In genomic region chr2:28566441-28567075, GRCh38 we compare ENCODE assay signal across 1 cellular context.
TF ChIP-seq lines count a peak whose summit lies in the region.

No MANE protein-coding gene starts in this region.

TF ChIP-seq in HepG2, 621 proteins besides CTCF, POLR2A, EP300 and RAD21 (continued from another document and continues in another):
- TF ChIP-seq CSRNP1 (CRISPR knock-in tag; IDR thresholded peaks at IDR 0.05) (no peak), MAFF (IDR thresholded peaks at IDR 0.05; ENCODE audit: low read depth, low read length) (no peak), CREBL2 (CRISPR knock-in tag; IDR thresholded peaks at IDR 0.05; ENCODE audit: borderline replicate concordance) (no peak), ZFP37 (CRISPR knock-in tag; IDR thresholded peaks at IDR 0.05; ENCODE audit: borderline replicate concordance) (no peak), ZBED4 (CRISPR knock-in tag; IDR thresholded peaks at IDR 0.05; ENCODE audit: borderline replicate concordance) (0 out of 2 replicates have a peak, but pooled peaks have one; percentile 60), ZNF30 (CRISPR knock-in tag; IDR thresholded peaks at IDR 0.05) (no peak), ESRRA (CRISPR knock-in tag; IDR thresholded peaks at IDR 0.05; ENCODE audit: low read depth) (0 out of 2 replicates have a peak, but pooled peaks have one; percentile 35), ZSCAN21 (CRISPR knock-in tag; IDR thresholded peaks at IDR 0.05; ENCODE audit: borderline replicate concordance) (peak; percentile 54; the same call in 1 of the 2 replicates), NR3C1 (CRISPR knock-in tag; IDR thresholded peaks at IDR 0.05) (no peak), TCF7 (IDR thresholded peaks at IDR 0.05; ENCODE audit: low read depth) (no peak), HCFC1 (IDR thresholded peaks at IDR 0.05; ENCODE audit: low read depth, low read length) (no peak), ERF (CRISPR knock-in tag; IDR thresholded peaks at IDR 0.05) (peak; percentile 86), TOPORS (CRISPR knock-in tag; IDR thresholded peaks at IDR 0.05) (0 out of 2 replicates have a peak, but pooled peaks have one; percentile 46), ETV5 (CRISPR knock-in tag; IDR thresholded peaks at IDR 0.05; ENCODE audit: borderline replicate concordance) (no peak; the same call in 1 of the 2 replicates), KDM3A (CRISPR knock-in tag; IDR thresholded peaks at IDR 0.05; ENCODE audit: low read depth) (peak; percentile 76; the same call in 1 of the 2 replicates), ZNF503 (CRISPR knock-in tag; IDR thresholded peaks at IDR 0.05) (no peak), KLF13 (CRISPR knock-in tag; IDR thresholded peaks at IDR 0.05) (no peak), ZNF446 (CRISPR knock-in tag; IDR thresholded peaks at IDR 0.05) (no peak), BHLHE40 (IDR thresholded peaks at IDR 0.05; ENCODE audit: low read length) (peak; percentile 72), TAF15 (IDR thresholded peaks at IDR 0.05; ENCODE audit: low read depth, low read length, poor library complexity, severe bottlenecking) (peak; percentile 51), SATB2 (CRISPR knock-in tag; IDR thresholded peaks at IDR 0.05) (no peak), KDM4B (CRISPR knock-in tag; IDR thresholded peaks at IDR 0.05) (0 out of 2 replicates have a peak, but pooled peaks have one; percentile 46), CBFB (CRISPR knock-in tag; IDR thresholded peaks at IDR 0.05) (no peak), UBTF (CRISPR knock-in tag; IDR thresholded peaks at IDR 0.05) (peak; percentile 76), ARID2 (CRISPR knock-in tag; IDR thresholded peaks at IDR 0.05; ENCODE audit: borderline replicate concordance) (0 out of 2 replicates have a peak, but pooled peaks have one; percentile 25), GLI4 (CRISPR knock-in tag; IDR thresholded peaks at IDR 0.05; ENCODE audit: borderline replicate concordance) (no peak), KLF16 (CRISPR knock-in tag; IDR thresholded peaks at IDR 0.05) (peak in 1 of 2 experiments; percentile 55; a peak in 1 of 4 replicates), ZNF274 (CRISPR knock-in tag; IDR thresholded peaks at IDR 0.05) (peak; percentile 15; the same call in 1 of the 2 replicates), E2F2 (CRISPR knock-in tag; IDR thresholded peaks at IDR 0.05; ENCODE audit: borderline replicate concordance) (no peak), SAP130 (CRISPR knock-in tag; IDR thresholded peaks at IDR 0.05; ENCODE audit: low read depth) (peak; percentile 59), ZNF572 (CRISPR knock-in tag; IDR thresholded peaks at IDR 0.05) (peak; percentile 56; the same call in 1 of the 2 replicates), KLF6 (CRISPR knock-in tag; IDR thresholded peaks at IDR 0.05) (0 out of 2 replicates have a peak, but pooled peaks have one; percentile 29), CENPBD1 (CRISPR knock-in tag; IDR thresholded peaks at IDR 0.05; ENCODE audit: borderline replicate concordance, low read depth) (no peak), ZNF160 (CRISPR knock-in tag; IDR thresholded peaks at IDR 0.05) (no peak), EHMT2 (IDR thresholded peaks at IDR 0.05; ENCODE audit: borderline replicate concordance, low read depth, low read length) (no peak), THRA (CRISPR knock-in tag; IDR thresholded peaks at IDR 0.05; ENCODE audit: borderline replicate concordance) (peak; percentile 75), ZFP90 (CRISPR knock-in tag; IDR thresholded peaks at IDR 0.05; ENCODE audit: borderline replicate concordance) (no peak), BCLAF1 (IDR thresholded peaks at IDR 0.05) (no peak), ZNF256 (CRISPR knock-in tag; conservative IDR thresholded peaks at IDR 0.05) (no peak)
